In genomic region chr7:43553999-43554398, GRCh38 we compare ENCODE assay signal across 1 cellular context.
TF ChIP-seq lines count a peak whose summit lies in the region.

No MANE protein-coding gene starts in this region.

TF ChIP-seq in SK-N-SH, 30 proteins besides CTCF, POLR2A, EP300 and RAD21 (continued from another document):
- TF ChIP-seq, protein P1, sequence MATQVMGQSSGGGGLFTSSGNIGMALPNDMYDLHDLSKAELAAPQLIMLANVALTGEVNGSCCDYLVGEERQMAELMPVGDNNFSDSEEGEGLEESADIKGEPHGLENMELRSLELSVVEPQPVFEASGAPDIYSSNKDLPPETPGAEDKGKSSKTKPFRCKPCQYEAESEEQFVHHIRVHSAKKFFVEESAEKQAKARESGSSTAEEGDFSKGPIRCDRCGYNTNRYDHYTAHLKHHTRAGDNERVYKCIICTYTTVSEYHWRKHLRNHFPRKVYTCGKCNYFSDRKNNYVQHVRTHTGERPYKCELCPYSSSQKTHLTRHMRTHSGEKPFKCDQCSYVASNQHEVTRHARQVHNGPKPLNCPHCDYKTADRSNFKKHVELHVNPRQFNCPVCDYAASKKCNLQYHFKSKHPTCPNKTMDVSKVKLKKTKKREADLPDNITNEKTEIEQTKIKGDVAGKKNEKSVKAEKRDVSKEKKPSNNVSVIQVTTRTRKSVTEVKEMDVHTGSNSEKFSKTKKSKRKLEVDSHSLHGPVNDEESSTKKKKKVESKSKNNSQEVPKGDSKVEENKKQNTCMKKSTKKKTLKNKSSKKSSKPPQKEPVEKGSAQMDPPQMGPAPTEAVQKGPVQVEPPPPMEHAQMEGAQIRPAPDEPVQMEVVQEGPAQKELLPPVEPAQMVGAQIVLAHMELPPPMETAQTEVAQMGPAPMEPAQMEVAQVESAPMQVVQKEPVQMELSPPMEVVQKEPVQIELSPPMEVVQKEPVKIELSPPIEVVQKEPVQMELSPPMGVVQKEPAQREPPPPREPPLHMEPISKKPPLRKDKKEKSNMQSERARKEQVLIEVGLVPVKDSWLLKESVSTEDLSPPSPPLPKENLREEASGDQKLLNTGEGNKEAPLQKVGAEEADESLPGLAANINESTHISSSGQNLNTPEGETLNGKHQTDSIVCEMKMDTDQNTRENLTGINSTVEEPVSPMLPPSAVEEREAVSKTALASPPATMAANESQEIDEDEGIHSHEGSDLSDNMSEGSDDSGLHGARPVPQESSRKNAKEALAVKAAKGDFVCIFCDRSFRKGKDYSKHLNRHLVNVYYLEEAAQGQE (IDR thresholded peaks at IDR 0.05; ENCODE audit: low read depth, low read length), result no peak
- TF ChIP-seq POLR2AphosphoS5 (IDR thresholded peaks at IDR 0.05; ENCODE audit: low read depth, low read length), result no peak
- no peak for TF ChIP-seq ZBTB33 (IDR thresholded peaks at IDR 0.05; ENCODE audit: borderline replicate concordance, low read depth)
- TF ChIP-seq TEAD4 (IDR thresholded peaks at IDR 0.05; ENCODE audit: borderline replicate concordance, insufficient read depth), result no peak
- no peak for TF ChIP-seq EZH2phosphoT487 (IDR thresholded peaks at IDR 0.05; ENCODE audit: borderline replicate concordance, low read depth)
- TF ChIP-seq, protein P2, sequence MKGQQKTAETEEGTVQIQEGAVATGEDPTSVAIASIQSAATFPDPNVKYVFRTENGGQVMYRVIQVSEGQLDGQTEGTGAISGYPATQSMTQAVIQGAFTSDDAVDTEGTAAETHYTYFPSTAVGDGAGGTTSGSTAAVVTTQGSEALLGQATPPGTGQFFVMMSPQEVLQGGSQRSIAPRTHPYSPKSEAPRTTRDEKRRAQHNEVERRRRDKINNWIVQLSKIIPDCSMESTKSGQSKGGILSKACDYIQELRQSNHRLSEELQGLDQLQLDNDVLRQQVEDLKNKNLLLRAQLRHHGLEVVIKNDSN (IDR thresholded peaks at IDR 0.05; ENCODE audit: borderline replicate concordance, low read depth), result no peak
